21 cellular contexts compared by ENCODE assay signal in genomic region chr3:94532951-94533350, GRCh38.
"Had no signal": no experiment of that assay in that cellular context is flagged by ENCODE, and none has a peak within 500 bp of the region (broad histone marks: within the 10 kb centered on the region; RNA-seq: fewer than 3 reads in every experiment).

No MANE protein-coding gene starts in this region.

- ATAC-seq: effector memory CD8-positive, alpha-beta T cell; esophagus mucosa; foreskin keratinocyte; gastrocnemius medialis; gastroesophageal sphincter; heart left ventricle; heart right ventricle had no signal

- DNase-seq: colonic mucosa; cortex of kidney; dermis blood vessel endothelial cell; dorsolateral prefrontal cortex; effector CD4-positive, alpha-beta T cell; effector CD8-positive, alpha-beta T cell; effector memory CD4-positive, alpha-beta T cell; effector memory CD8-positive, alpha-beta T cell; endodermal cell; erythroblast; esophagus squamous epithelium; foreskin fibroblast; foreskin keratinocyte; foreskin melanocyte; gastrocnemius medialis; glutamatergic neuron; head of caudate nucleus; heart left ventricle; heart right ventricle had no signal
